ENCODE assay signal across 12 cellular contexts in the genomic region with DNA sequence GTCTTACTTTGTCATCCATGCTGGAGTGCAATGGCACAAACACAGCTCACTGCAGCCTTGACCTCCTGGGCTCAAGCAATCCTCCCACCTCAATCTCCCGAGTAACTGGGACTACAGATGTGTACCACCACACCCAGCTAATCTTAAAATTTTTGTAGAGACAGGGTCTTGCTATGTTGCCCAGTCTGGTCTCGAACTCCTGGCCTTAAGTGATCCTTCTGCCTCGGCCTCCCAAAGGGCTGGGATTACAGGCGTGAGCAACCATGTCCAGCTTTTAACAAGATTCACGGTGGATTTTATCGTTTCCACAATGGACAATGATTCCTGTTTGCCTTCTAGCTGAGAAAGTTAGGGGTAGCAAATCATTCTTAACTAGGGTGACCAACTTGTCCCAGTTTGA.
"Had no signal": no experiment of that assay in that cellular context is flagged by ENCODE, and none has a peak within 500 bp of the region (broad histone marks: within the 10 kb centered on the region; RNA-seq: fewer than 3 reads in every experiment).

No MANE protein-coding gene starts in this region.

- DNase-seq: activated CD4-positive, CD25-positive, alpha-beta regulatory T cell treated with anti-CD3 and anti-CD28 coated beads, Interleukin-2, amount 50 U/mL, for 72 hours; activated naive CD8-positive, alpha-beta T cell treated with anti-CD3 and anti-CD28 coated beads, Interleukin-2, amount 10 ng/mL, durations not matched to agents 7 days and 5 days; kidney glomerular epithelial cell; midbrain; stimulated activated CD4-positive, alpha-beta T cell treated with anti-CD3 and anti-CD28 coated beads, Interleukin-12 subunit alpha, Interleukin-12 subunit beta, amount 100 ng/mL, for 4 hours; stimulated activated CD4-positive, alpha-beta T cell treated with anti-CD3 and anti-CD28 coated beads, Interleukin-2, amount 100 ng/mL, for 24 hours had no signal

- H3K4me3 ChIP-seq: esophagus muscularis mucosa, tibial nerve had no signal

- H3K27me3 ChIP-seq: esophagus muscularis mucosa, tibial nerve had no signal

- H3K27ac Mint-ChIP-seq: activated naive CD8-positive, alpha-beta T cell treated with anti-CD3 and anti-CD28 coated beads, Interleukin-2, amount 10 ng/mL, durations not matched to agents 7 days and 5 days; activated T-helper 1 cell treated with anti-CD3 and anti-CD28 coated beads, Interleukin-12 subunit alpha, Interleukin-12 subunit beta, Interleukin-2, Interleukin-4 antibody, amounts not matched to agents 30 ng/mL and 10 ng/mL and 1 ng/mL, durations not matched to agents 14 hours and 24 hours and 36 hours had no signal

- H3K36me3 ChIP-seq: esophagus muscularis mucosa, tibial nerve had no signal

- FAIRE-seq: bronchial epithelial cell, colon had no signal

- H3K79me2 ChIP-seq: parathyroid adenoma had no signal

- H3K36me3 Mint-ChIP-seq: activated naive CD8-positive, alpha-beta T cell treated with anti-CD3 and anti-CD28 coated beads, Interleukin-2, amount 10 ng/mL, durations not matched to agents 7 days and 5 days had no signal

- H3K9ac ChIP-seq: parathyroid adenoma had no signal

- H2AFZ ChIP-seq: parathyroid adenoma had no signal

- H3K4me1 ChIP-seq: parathyroid adenoma had no signal

- H3K27ac ChIP-seq: esophagus muscularis mucosa, parathyroid adenoma, tibial nerve had no signal

- H3K4me3 Mint-ChIP-seq: activated naive CD8-positive, alpha-beta T cell treated with anti-CD3 and anti-CD28 coated beads, Interleukin-2, amount 10 ng/mL, durations not matched to agents 7 days and 5 days; activated T-helper 1 cell treated with anti-CD3 and anti-CD28 coated beads, Interleukin-12 subunit alpha, Interleukin-12 subunit beta, Interleukin-2, Interleukin-4 antibody, amounts not matched to agents 30 ng/mL and 10 ng/mL and 1 ng/mL, durations not matched to agents 14 hours and 24 hours and 36 hours had no signal
